In genomic region chr9:71755869-71756268, GRCh38 we compare ENCODE assay signal across 16 cellular contexts. TPM values are rescaled to one million over a fixed set of nuclear protein-coding genes. Genes with fewer than 3 reads are reported as not detected.
A peak's percentile ranks its signal among the peaks of the same experiment; 100 is the strongest.
DNase-seq lines count a peak whose midpoint lies in the region; ATAC-seq and TF ChIP-seq lines count a peak whose summit lies in the region.
"Had no signal": no experiment of that assay in that cellular context is flagged by ENCODE, and none has a peak within 500 bp of the region (broad histone marks: within the 10 kb centered on the region; RNA-seq: fewer than 3 reads in every experiment).

No MANE protein-coding gene starts in this region.

- H3K18ac ChIP-seq in trophoblast cell (ENCODE audit: low read length) = no peak overlapping the region

- TF ChIP-seq POLR2A in suprapubic skin (IDR thresholded peaks at IDR 0.05) = no peak

- peaks cover 7% of the 10 kb centered on the region for H3K79me1 ChIP-seq in trophoblast cell (ENCODE audit: low read length)

- no peak overlapping the region for H3K4me3 ChIP-seq in fibroblast of mammary gland (ENCODE audit: control insufficient read depth, low read depth, low read length)
- H3K4me3 ChIP-seq in trophoblast cell (ENCODE audit: low read depth, low read length) = no peak overlapping the region
- H3K4me3 ChIP-seq in suprapubic skin = no peak overlapping the region
- H3K4me3 ChIP-seq: K562 had no signal

- peaks cover 17% of the 10 kb centered on the region for H3K79me2 ChIP-seq in trophoblast cell (ENCODE audit: control insufficient read depth, insufficient read depth, low read length, poor library complexity)

- no peak overlapping the region for H3K9ac ChIP-seq in trophoblast cell (ENCODE audit: low read length)

- no peak overlapping the region for H2AK5ac ChIP-seq in trophoblast cell (ENCODE audit: low read length)

- H4K12ac ChIP-seq in trophoblast cell (ENCODE audit: low read depth, low read length) = no peak overlapping the region

- H3K4me1 ChIP-seq in trophoblast cell (ENCODE audit: control insufficient read depth in 1 of 2, insufficient read depth in 2 of 2, low read length in 2 of 2) (peaks cover 2 to 11% of the 10 kb centered on the region in 2 experiments), suprapubic skin (peaks cover 26% of the 10 kb centered on the region)

- no peaks in the 10 kb centered on the region for H3K9me3 ChIP-seq in trophoblast cell (ENCODE audit: insufficient read depth, low read depth, low read length)
- H3K9me3 ChIP-seq in suprapubic skin = no peaks in the 10 kb centered on the region
- H3K9me3 ChIP-seq: Caco-2 had no signal

- TF ChIP-seq CTCF in fibroblast of mammary gland (conservative IDR thresholded peaks at IDR 0.05; ENCODE audit: control insufficient read depth, insufficient read depth, low read depth, low read length) (no peak), suprapubic skin (IDR thresholded peaks at IDR 0.05) (no peak)

- POLR2A ChIA-PET in HEK293T (lab: Yijun Ruan, JAX) = interaction anchor here (1.0 kb wide), 1 partner anchor 12 kb away, joined by 3 read pairs; no protein-coding TSS in a partner anchor

- H2BK5ac ChIP-seq in trophoblast cell (ENCODE audit: low read depth, low read length, poor library complexity) = no peak overlapping the region

- no peak for ATAC-seq in left colon

- CTCF ChIA-PET in HEK293T (lab: Yijun Ruan, JAX) = interaction anchor here (0.6 kb wide), 1 partner anchor 16 kb away, joined by 4 read pairs; no protein-coding TSS in a partner anchor

- H3K23ac ChIP-seq in trophoblast cell (ENCODE audit: low read length) = no peak overlapping the region

- no peak overlapping the region for H4K91ac ChIP-seq in trophoblast cell (ENCODE audit: low read depth, low read length)

- intact Hi-C loops in left colon (cut with DNase I, micrococcal nuclease) = no loop called here

- H2AFZ ChIP-seq in trophoblast cell (ENCODE audit: insufficient read depth, low read length, poor library complexity) = no peak overlapping the region

- no peak overlapping the region for H3K27ac ChIP-seq in trophoblast cell (ENCODE audit: low read depth, low read length)
- no peak overlapping the region for H3K27ac ChIP-seq in suprapubic skin

- H3K36me3 ChIP-seq in trophoblast cell (ENCODE audit: control insufficient read depth in 1 of 2, insufficient read depth in 2 of 2, low read length in 2 of 2) = peaks cover 0 to 2% of the 10 kb centered on the region in 2 experiments
- H3K36me3 ChIP-seq in suprapubic skin = no peaks in the 10 kb centered on the region

- no peak overlapping the region for H3K14ac ChIP-seq in trophoblast cell (ENCODE audit: low read length)

- TF ChIP-seq EP300 in suprapubic skin (IDR thresholded peaks at IDR 0.05) = no peak

- H3K27me3 ChIP-seq in trophoblast cell (ENCODE audit: insufficient read depth, low read length) (no peaks in the 10 kb centered on the region), suprapubic skin (no peaks in the 10 kb centered on the region)

- no peak overlapping the region for H2BK12ac ChIP-seq in trophoblast cell (ENCODE audit: low read length)

- H3K4me2 ChIP-seq in trophoblast cell (ENCODE audit: low read length) = no peak overlapping the region

- DNase-seq in NCI-H2029 (lab: John Stamatoyannopoulos, UW) (peak; percentile 34), NCI-H2029 treated with DMSO at 0.1 percent for 48 hours (lab: John Stamatoyannopoulos, UW) (no peak), HEK293T (ENCODE audit: extremely low spot score) (no peak), fibroblast of mammary gland (ENCODE audit: low read depth) (peak; percentile 47), trophoblast cell (no peak), left colon (no peak), suprapubic skin (ENCODE audit: low spot score in 2 of 2) (no peak), dermis blood vessel endothelial cell (no peak)
- DNase-seq: Caco-2, GF-D8, GOT3, NCI-H1436, NCI-H2081 treated with DMSO at 0.1 percent for 48 hours, NCI-H69, SIG-M5 had no signal

- H3K4ac ChIP-seq in trophoblast cell (ENCODE audit: low read depth, low read length) = peak overlapping the region; percentile 86

- H2BK120ac ChIP-seq in trophoblast cell (ENCODE audit: insufficient read depth, low read length, poor library complexity) = no peak overlapping the region

- no peak overlapping the region for H4K8ac ChIP-seq in trophoblast cell (ENCODE audit: low read depth, low read length)

- no CpG with 5 or more reads among the region's 1 CpG for WGBS in trophoblast cell (ENCODE audit: extremely low coverage, insufficient coverage, insufficient read length)
- WGBS in suprapubic skin = 97% methylated on average over 1 of the region's 1 CpG

TF ChIP-seq in HEK293T, 16 proteins besides CTCF, POLR2A, EP300 and RAD21:
- TF ChIP-seq ARNT (IDR thresholded peaks at IDR 0.05) (no peak), ZNF384 (IDR thresholded peaks at IDR 0.05) (peak; percentile 28; the same call in 1 of the 2 replicates)
TF ChIP-seq in HEK293T: peak in this region for 1.

RNA-seq across cellular contexts. Expression of gene CEMIP2, which starts 12.4 kb away (rescaled TPM):
- polyA plus RNA-seq in trophoblast cell (2013) = 162 and 163 TPM in 2 replicates
- total RNA-seq in left colon (100 to 1,000 TPM in 1 of 2 donors, 10 to 100 TPM in 1; 97.7 to 106 TPM), suprapubic skin (10 to 100 TPM; 48.9 to 76.2 (median 66.1) TPM), dermis blood vessel endothelial cell (204 and 216 TPM in 2 replicates)

Comparison
In these comparisons a context has a peak if more than half of its experiments do, and no peak if none do; other contexts are left out.
1. DNase-seq: peak in NCI-H2029 (single experiment) and fibroblast of mammary gland (single experiment); none in NCI-H2029 treated with DMSO at 0.1 percent for 48 hours (single experiment), HEK293T (single experiment), trophoblast cell (0 of 2), left colon (0 of 2), suprapubic skin (0 of 2) and dermis blood vessel endothelial cell (single experiment).